Comparison of ENCODE assay signal across 1 cellular context in the genomic region with DNA sequence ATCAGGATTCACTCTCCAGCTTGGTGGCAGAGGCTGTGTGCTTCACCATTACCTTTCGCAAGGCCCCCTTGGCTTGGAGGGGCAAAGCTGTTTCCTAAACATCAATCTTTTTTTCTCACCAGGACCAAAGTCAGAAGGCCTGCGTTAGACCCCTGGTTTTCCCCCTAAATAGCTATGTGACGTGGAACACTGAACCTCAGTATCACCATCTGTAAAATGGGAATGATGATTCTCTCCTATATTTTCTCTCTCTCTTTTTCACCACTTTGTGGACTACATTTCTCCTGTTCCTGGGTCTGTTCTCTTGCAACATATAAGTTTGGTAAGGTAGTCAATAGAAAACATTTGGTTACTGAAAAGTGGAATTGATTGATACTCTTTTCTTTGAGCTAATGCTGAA.
TF ChIP-seq lines count a peak whose summit lies in the region.

No MANE protein-coding gene starts in this region.

TF ChIP-seq in H1, 55 proteins besides CTCF, POLR2A, EP300 and RAD21:
- TF ChIP-seq BCL11A (IDR thresholded peaks at IDR 0.05; ENCODE audit: low read depth in 2 of 2, low read length in 2 of 2) (no peak), SAP30 (IDR thresholded peaks at IDR 0.05; ENCODE audit: insufficient read depth, insufficient replicate concordance, low read length) (no peak), CBX8 (IDR thresholded peaks at IDR 0.05; ENCODE audit: borderline replicate concordance, low read depth, low read length) (no peak), KDM1A (IDR thresholded peaks at IDR 0.05; ENCODE audit: borderline replicate concordance, low read length) (peak; percentile 70; the same call in 1 of the 2 replicates), TAF7 (optimal IDR thresholded peaks at IDR 0.05; ENCODE audit: borderline replicate concordance, low read depth, low read length) (no peak), RFX5 (IDR thresholded peaks at IDR 0.05; ENCODE audit: borderline replicate concordance, low read depth, low read length) (no peak), CTBP2 (IDR thresholded peaks at IDR 0.05; ENCODE audit: borderline replicate concordance, insufficient read depth, insufficient read length, low read length) (no peak)
- TF ChIP-seq, protein P1, sequence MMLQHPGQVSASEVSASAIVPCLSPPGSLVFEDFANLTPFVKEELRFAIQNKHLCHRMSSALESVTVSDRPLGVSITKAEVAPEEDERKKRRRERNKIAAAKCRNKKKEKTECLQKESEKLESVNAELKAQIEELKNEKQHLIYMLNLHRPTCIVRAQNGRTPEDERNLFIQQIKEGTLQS (IDR thresholded peaks at IDR 0.05; ENCODE audit: insufficient read depth, low read depth, low read length): no peak
TF ChIP-seq in H1: peak in this region for 1.
